Comparison of ENCODE assay signal across 18 cellular contexts in genomic region chr20:4233520-4233919, GRCh38. TPM values are rescaled to one million over a fixed set of nuclear protein-coding genes. Genes with fewer than 3 reads are reported as not detected.
DNase-seq lines count a peak whose midpoint lies in the region; ATAC-seq, FAIRE-seq and TF ChIP-seq lines count a peak whose summit lies in the region.
"Had no signal": no experiment of that assay in that cellular context is flagged by ENCODE, and none has a peak within 500 bp of the region (broad histone marks: within the 10 kb centered on the region; RNA-seq: fewer than 3 reads in every experiment).

No MANE protein-coding gene starts in this region.

- no peak for FAIRE-seq in GM12878 (lab: Jason Lieb, UNC)
- FAIRE-seq: D721Med had no signal

- TF ChIP-seq CTCF in IMR-90 (conservative IDR thresholded peaks at IDR 0.05; ENCODE audit: low read depth, low read length) (0 out of 2 replicates have a peak, but pooled peaks have one; percentile 15), GM12878 (IDR thresholded peaks at IDR 0.05 in 2 of 3, conservative IDR thresholded peaks at IDR 0.05 in 1 of 3; ENCODE audit: control insufficient read depth in 2 of 3, extremely low read depth in 1 of 3, insufficient read depth in 1 of 3, low read depth in 3 of 3, low read length in 3 of 3) (peak in 2 of 3 experiments; percentile 11; a peak in 2 of 6 replicates)

- no peak overlapping the region for H3K4me3 Mint-ChIP-seq in activated naive CD4-positive, alpha-beta T cell treated with anti-CD3 and anti-CD28 coated beads for 36 hours
- H3K4me3 Mint-ChIP-seq in activated T-helper 17 cell treated with anti-CD3 and anti-CD28 coated beads, Interleukin-2, amount 50 U/mL, for 72 hours, result no peak overlapping the region
- H3K4me3 Mint-ChIP-seq: activated naive CD4-positive, alpha-beta T cell treated with anti-CD3 and anti-CD28 coated beads, Interleukin-2, amount 10 ng/mL, durations not matched to agents 7 days and 5 days; H9; naive thymus-derived CD4-positive, alpha-beta T cell had no signal

- no peak overlapping the region for H2BK15ac ChIP-seq in IMR-90 (ENCODE audit: low read depth, low read length)

- no peak overlapping the region for H2BK20ac ChIP-seq in IMR-90 (ENCODE audit: low read depth, low read length)

- in situ Hi-C loops in IMR-90 (cut with MboI; ENCODE audit: low sequenced_read_pairs) (no loop called here), GM12878 (cut with MboI) (no loop called here)

- H3K4me1 ChIP-seq in IMR-90 (ENCODE audit: control insufficient read depth, insufficient read depth, low read length) (peaks cover 3% of the 10 kb centered on the region; the same call in 1 of the 2 replicates), GM12878 (ENCODE audit: control insufficient read depth, insufficient read depth, low read length) (no peaks in the 10 kb centered on the region)
- H3K4me1 ChIP-seq: lower lobe of right lung had no signal

- no peak overlapping the region for H3K27ac ChIP-seq in IMR-90 (ENCODE audit: insufficient read depth, low read length)
- no peak overlapping the region for H3K27ac ChIP-seq in GM12878 (ENCODE audit: control insufficient read depth, insufficient read depth)
- H3K27ac ChIP-seq: gastroesophageal sphincter, lower lobe of right lung, tibial nerve had no signal

- H3K9me3 ChIP-seq in IMR-90 (ENCODE audit: control insufficient read depth, insufficient read depth, low read length) (no peaks in the 10 kb centered on the region), GM12878 (replicated peaks; ENCODE audit: control insufficient read depth, insufficient read depth, low read length) (no peaks in the 10 kb centered on the region)
- H3K9me3 ChIP-seq: lower lobe of right lung had no signal

- no peak for TF ChIP-seq EP300 in GM12878 (IDR thresholded peaks at IDR 0.05; ENCODE audit: borderline replicate concordance in 1 of 2, control insufficient read depth in 1 of 2, low read depth in 2 of 2, low read length in 2 of 2)

- H4K91ac ChIP-seq in IMR-90 (ENCODE audit: insufficient read depth, low read depth, low read length), result no peak overlapping the region

- H3K9me3 Mint-ChIP-seq in activated naive CD4-positive, alpha-beta T cell treated with anti-CD3 and anti-CD28 coated beads for 36 hours, result no peaks in the 10 kb centered on the region
- no peaks in the 10 kb centered on the region for H3K9me3 Mint-ChIP-seq in activated T-helper 17 cell treated with anti-CD3 and anti-CD28 coated beads, Interleukin-2, amount 50 U/mL, for 72 hours
- H3K9me3 Mint-ChIP-seq: activated naive CD4-positive, alpha-beta T cell treated with anti-CD3 and anti-CD28 coated beads, Interleukin-2, amount 10 ng/mL, durations not matched to agents 7 days and 5 days had no signal

- SMC1A ChIA-PET in GM12878 (lab: Charles Lee; ENCODE audit: uncharacterized antibody, unreplicated experiment), result no interaction called here

- no peak overlapping the region for H4K5ac ChIP-seq in IMR-90 (ENCODE audit: low read depth, low read length)

- TF ChIP-seq POLR2A in IMR-90 (IDR thresholded peaks at IDR 0.05; ENCODE audit: low read depth, low read length), result no peak
- no peak for TF ChIP-seq POLR2A in GM12878 (IDR thresholded peaks at IDR 0.05; ENCODE audit: low read depth, low read length)

- DNase-seq in activated naive CD4-positive, alpha-beta T cell treated with anti-CD3 and anti-CD28 coated beads for 36 hours, result peak; percentile 24
- DNase-seq in activated naive CD4-positive, alpha-beta T cell (lab: John Stamatoyannopoulos, UW), result no peak
- DNase-seq in IMR-90, result no peak
- no peak for DNase-seq in GM12878 (ENCODE audit: low read depth, low spot score)
- peak; percentile 27 for DNase-seq in stimulated activated CD8-positive, alpha-beta memory T cell treated with anti-CD3 and anti-CD28 coated beads, Interleukin-4, amount 100 ng/mL, for 48 hours
- DNase-seq in dermis blood vessel endothelial cell, result no peak
- no peak for DNase-seq in NCI-H2107 (lab: John Stamatoyannopoulos, UW)
- DNase-seq: activated CD8-positive, alpha-beta memory T cell treated with anti-CD3 and anti-CD28 coated beads, Interleukin-2, amount 50 U/mL, for 48 hours; activated naive CD4-positive, alpha-beta T cell treated with anti-CD3 and anti-CD28 coated beads, Interleukin-2, amount 10 ng/mL, durations not matched to agents 7 days and 5 days; H9; lower lobe of right lung; naive thymus-derived CD4-positive, alpha-beta T cell; NCI-H345 had no signal

- H3K36me3 ChIP-seq in IMR-90 (ENCODE audit: control insufficient read depth, insufficient read depth, low read length) (no peaks in the 10 kb centered on the region), GM12878 (ENCODE audit: control insufficient read depth in 2 of 2, insufficient read depth in 2 of 2, low read length in 1 of 2) (no peaks in the 10 kb centered on the region)
- H3K36me3 ChIP-seq: gastroesophageal sphincter, lower lobe of right lung, tibial nerve had no signal

- H2AFZ ChIP-seq in IMR-90 (replicated peaks; ENCODE audit: low read length, poor library complexity), result no peak overlapping the region
- H2AFZ ChIP-seq in GM12878 (ENCODE audit: control insufficient read depth, low read depth, low read length), result no peak overlapping the region

- H3K4me2 ChIP-seq in IMR-90 (ENCODE audit: low read depth, low read length) (no peak overlapping the region), GM12878 (ENCODE audit: control insufficient read depth, insufficient read depth) (no peak overlapping the region)

- no peak overlapping the region for H2AK5ac ChIP-seq in IMR-90 (ENCODE audit: low read depth, low read length)

- no peak overlapping the region for H3K23ac ChIP-seq in IMR-90 (ENCODE audit: low read depth, low read length)

- H3K18ac ChIP-seq in IMR-90 (ENCODE audit: low read depth, low read length), result no peak overlapping the region

- H3K4me1 Mint-ChIP-seq in activated naive CD4-positive, alpha-beta T cell treated with anti-CD3 and anti-CD28 coated beads for 36 hours (ENCODE audit: low read depth), result no peaks in the 10 kb centered on the region
- H3K4me1 Mint-ChIP-seq in activated T-helper 17 cell treated with anti-CD3 and anti-CD28 coated beads, Interleukin-2, amount 50 U/mL, for 72 hours, result no peaks in the 10 kb centered on the region
- H3K4me1 Mint-ChIP-seq: activated naive CD4-positive, alpha-beta T cell treated with anti-CD3 and anti-CD28 coated beads, Interleukin-2, amount 10 ng/mL, durations not matched to agents 7 days and 5 days; H9; naive thymus-derived CD4-positive, alpha-beta T cell had no signal

- dilution Hi-C loops in IMR-90 (cut with HindIII; ENCODE audit: low sequenced_read_pairs, unreplicated experiment), result no loop called here

- H3K27me3 ChIP-seq in IMR-90 (ENCODE audit: control insufficient read depth, insufficient read depth, low read length) (no peaks in the 10 kb centered on the region), GM12878 (replicated peaks in 1 of 2; ENCODE audit: control insufficient read depth in 2 of 2, insufficient read depth in 2 of 2, low read length in 1 of 2) (peaks cover 0 to 5% of the 10 kb centered on the region in 2 experiments; a peak in 2 of 4 replicates)
- H3K27me3 ChIP-seq: tibial nerve had no signal

- H3K27me3 Mint-ChIP-seq in activated naive CD4-positive, alpha-beta T cell treated with anti-CD3 and anti-CD28 coated beads for 36 hours (ENCODE audit: low read depth), result peaks cover 15% of the 10 kb centered on the region
- H3K27me3 Mint-ChIP-seq in activated T-helper 17 cell treated with anti-CD3 and anti-CD28 coated beads, Interleukin-2, amount 50 U/mL, for 72 hours, result peaks cover 23% of the 10 kb centered on the region

- no peak overlapping the region for H3K27ac Mint-ChIP-seq in activated naive CD4-positive, alpha-beta T cell treated with anti-CD3 and anti-CD28 coated beads for 36 hours
- no peak overlapping the region for H3K27ac Mint-ChIP-seq in activated T-helper 17 cell treated with anti-CD3 and anti-CD28 coated beads, Interleukin-2, amount 50 U/mL, for 72 hours
- H3K27ac Mint-ChIP-seq: activated naive CD4-positive, alpha-beta T cell treated with anti-CD3 and anti-CD28 coated beads, Interleukin-2, amount 10 ng/mL, durations not matched to agents 7 days and 5 days; H9; naive thymus-derived CD4-positive, alpha-beta T cell had no signal

- TF ChIP-seq RAD21 in IMR-90 (IDR thresholded peaks at IDR 0.05; ENCODE audit: low read length), result no peak
- no peak for TF ChIP-seq RAD21 in GM12878 (IDR thresholded peaks at IDR 0.05; ENCODE audit: insufficient read depth, low read depth, low read length)

- H3K9me1 ChIP-seq in IMR-90 (ENCODE audit: insufficient read depth, low read length), result 0 out of 2 replicates have a peak, but pooled peaks cover 3% of the 10 kb centered on the region

- WGBS in IMR-90 (ENCODE audit: extremely low coverage in 2 of 2, insufficient read length in 1 of 2), 2 experiments, result 100% methylated on average over 1 of the region's 7 CpGs; no CpG with 5 or more reads in 1 of the 2 experiments
- WGBS in GM12878 (ENCODE audit: insufficient coverage, insufficient replicate concordance, low lambda C conversion rate, missing lambda C conversion rate), result 13% methylated on average over 7 of the region's 7 CpGs

- H3K79me2 ChIP-seq in GM12878 (ENCODE audit: control insufficient read depth, insufficient read depth, low read length), result no peaks in the 10 kb centered on the region

- CTCF ChIA-PET in activated naive CD4-positive, alpha-beta T cell treated with anti-CD3 and anti-CD28 coated beads for 36 hours (lab: Charles Lee), result no interaction called here
- CTCF ChIA-PET in IMR-90 (lab: Yijun Ruan, JAX) (no interaction called here), GM12878 (lab: Yijun Ruan, JAX) (interaction anchor here (0.6 kb wide), 1 partner anchor 20 kb away, joined by 5 read pairs; no protein-coding TSS in a partner anchor)

- intact Hi-C loops in activated naive CD4-positive, alpha-beta T cell treated with anti-CD3 and anti-CD28 coated beads for 36 hours (cut with micrococcal nuclease), result no loop called here
- intact Hi-C loops in IMR-90 (cut with micrococcal nuclease) (no loop called here), GM12878 (cut with micrococcal nuclease; ENCODE audit: unreplicated experiment) (no loop called here)

- no peak overlapping the region for H3K14ac ChIP-seq in IMR-90 (replicated peaks; ENCODE audit: low read depth, low read length)

- H4K8ac ChIP-seq in IMR-90 (ENCODE audit: low read depth in 2 of 2, low read length in 2 of 2), result no peak overlapping the region

- no peaks in the 10 kb centered on the region for H3K36me3 Mint-ChIP-seq in activated naive CD4-positive, alpha-beta T cell treated with anti-CD3 and anti-CD28 coated beads for 36 hours (ENCODE audit: low read depth)
- H3K36me3 Mint-ChIP-seq in activated T-helper 17 cell treated with anti-CD3 and anti-CD28 coated beads, Interleukin-2, amount 50 U/mL, for 72 hours (ENCODE audit: low read depth), result no peaks in the 10 kb centered on the region
- H3K36me3 Mint-ChIP-seq: activated naive CD4-positive, alpha-beta T cell treated with anti-CD3 and anti-CD28 coated beads, Interleukin-2, amount 10 ng/mL, durations not matched to agents 7 days and 5 days; naive thymus-derived CD4-positive, alpha-beta T cell had no signal

- no peak overlapping the region for H2AK9ac ChIP-seq in IMR-90 (replicated peaks; ENCODE audit: low read depth, low read length, poor library complexity)

- ATAC-seq in IMR-90 (ENCODE audit: low read depth) (no peak), GM12878 (no peak)
- ATAC-seq in activated T-helper 17 cell treated with anti-CD3 and anti-CD28 coated beads, Interleukin-2, amount 50 U/mL, for 72 hours (replicated peaks), result no peak
- ATAC-seq: naive thymus-derived CD4-positive, alpha-beta T cell had no signal

- no peak overlapping the region for H3K9ac ChIP-seq in IMR-90 (ENCODE audit: low read depth, low read length)
- no peak overlapping the region for H3K9ac ChIP-seq in GM12878 (ENCODE audit: control insufficient read depth, insufficient read depth, low read length)

- H2BK5ac ChIP-seq in IMR-90 (ENCODE audit: low read depth, low read length, poor library complexity, severe bottlenecking), result no peak overlapping the region

- RAD21 ChIA-PET in GM12878 (lab: Charles Lee; ENCODE audit: unreplicated experiment), result no interaction called here

- H3K79me1 ChIP-seq in IMR-90 (ENCODE audit: low read depth in 1 of 2, low read length in 2 of 2), result 0 out of 4 replicates have a peak, but pooled peaks cover 0 to under 1% of the 10 kb centered on the region in 2 experiments

- no peak overlapping the region for H3K56ac ChIP-seq in IMR-90 (ENCODE audit: extremely low read depth, insufficient read depth, low read length)

- H3K4ac ChIP-seq in IMR-90 (ENCODE audit: low read depth, low read length), result no peak overlapping the region

- no peaks in the 10 kb centered on the region for H4K20me1 ChIP-seq in IMR-90 (ENCODE audit: insufficient read depth, low read length)
- H4K20me1 ChIP-seq in GM12878 (ENCODE audit: control insufficient read depth, insufficient read depth), result no peaks in the 10 kb centered on the region

- BruUV-seq in IMR-90 (replicated peaks; lab: Mats Ljungman, UMichigan) (no TSS peak), GM12878 (replicated peaks; lab: Mats Ljungman, UMichigan) (no TSS peak)

- H3K4me3 ChIP-seq in IMR-90 (ENCODE audit: insufficient read depth, low read depth, low read length) (no peak overlapping the region), GM12878 (no peak overlapping the region)
- H3K4me3 ChIP-seq: gastroesophageal sphincter, lower lobe of right lung, tibial nerve had no signal

- no peak overlapping the region for H2BK120ac ChIP-seq in IMR-90 (ENCODE audit: low read depth, low read length)

- POLR2A ChIA-PET in IMR-90 (lab: Charles Lee; ENCODE audit: unreplicated experiment), result interaction anchor here (0.6 kb wide), 1 partner anchor 380 kb away, joined by 4 read pairs; no protein-coding TSS in a partner anchor
- POLR2A ChIA-PET in GM12878 (lab: Charles Lee), result no interaction called here

RNA-seq across cellular contexts. Expression of gene ADRA1D, which starts 15.6 kb away (rescaled TPM):
- not detected for total RNA-seq in activated naive CD4-positive, alpha-beta T cell treated with anti-CD3 and anti-CD28 coated beads for 36 hours
- total RNA-seq in IMR-90 (2012; rRNA removed), result under 0.01 and 0.28 TPM in 2 replicates
- polyA plus RNA-seq in IMR-90 (2012; rRNA removed), result 1.4 and 1.8 TPM in 2 replicates
- 0.55 and 1.3 TPM in 2 replicates for polyA plus RNA-seq in IMR-90 (2012; cell fraction: cytosol; rRNA removed)
- polyA plus RNA-seq in IMR-90 (2012; cell fraction: nucleus; rRNA removed; ENCODE audit: low replicate concordance), result 0.36 and 1.1 TPM in 2 replicates
- not detected in 2 replicates for total RNA-seq in GM12878 (2013; cell fraction: nucleolus; rRNA removed)
- total RNA-seq in GM12878 (2014; rRNA removed), result 0.05 and 0.11 TPM in 2 replicates
- not detected in 2 replicates for total RNA-seq in GM12878 (2014; rRNA removed; fragmentation: Illumina TruSeq; extraction: Trizol)
- 0.13 TPM in 1 of 2 replicates, not detected in the other for total RNA-seq in GM12878 (2021)
- not detected for polyA plus RNA-seq in GM12878 (2011; ENCODE audit: low read depth)
- polyA plus RNA-seq in GM12878 (2011; rRNA removed), result not detected in 2 replicates
- not detected in 2 replicates for polyA plus RNA-seq in GM12878 (2011; cell fraction: cytosol; rRNA removed)
- polyA plus RNA-seq in GM12878 (2011; cell fraction: nucleus; rRNA removed), result not detected in 2 replicates
- 0.22 and 0.23 TPM in 2 replicates for polyA plus RNA-seq in GM12878 (2012)
- 0.04 TPM in 1 of 2 replicates, not detected in the other for polyA plus RNA-seq in GM12878 (2014; fragmentation: Illumina TruSeq; extraction: Trizol)
- not detected for polyA plus RNA-seq in GM12878 (2014; fragmentation: Nextera tagmentation; extraction: Ambion mirVana)
- 0.09 and 0.10 TPM in 2 replicates for polyA plus RNA-seq in GM12878 (2014; rRNA removed)
- polyA plus RNA-seq in GM12878 (2016; fragmentation: Nextera tagmentation; extraction: Ambion mirVana), result not detected
- polyA minus RNA-seq in GM12878 (2011; rRNA and poly(A)+ RNA removed), result not detected in 2 replicates
- polyA minus RNA-seq in GM12878 (2011; cell fraction: cytosol; rRNA and poly(A)+ RNA removed), result not detected in 2 replicates
- polyA minus RNA-seq in GM12878 (2011; cell fraction: nucleus; rRNA and poly(A)+ RNA removed), result not detected in 2 replicates
- not detected in 2 replicates for total RNA-seq in dermis blood vessel endothelial cell
- not detected for total RNA-seq in activated T-helper 17 cell treated with anti-CD3 and anti-CD28 coated beads, Interleukin-2, amount 50 U/mL, for 72 hours
- total RNA-seq: bronchial epithelial cell; naive thymus-derived CD4-positive, alpha-beta T cell had no signal
- polyA plus RNA-seq: naive thymus-derived CD4-positive, alpha-beta T cell had no signal

Comparison
In these comparisons a context has a peak if more than half of its experiments do, and no peak if none do; other contexts are left out.
1. DNase-seq: peak in activated naive CD4-positive, alpha-beta T cell treated with anti-CD3 and anti-CD28 coated beads for 36 hours (single experiment) and stimulated activated CD8-positive, alpha-beta memory T cell treated with anti-CD3 and anti-CD28 coated beads, Interleukin-4, amount 100 ng/mL, for 48 hours (single experiment); none in activated naive CD4-positive, alpha-beta T cell (0 of 4), IMR-90 (single experiment), GM12878 (single experiment), dermis blood vessel endothelial cell (single experiment) and NCI-H2107 (single experiment).